ENCODE assay signal across 8 cellular contexts in genomic region chr10:102229810-102230263, GRCh38. TPM values are rescaled to one million over a fixed set of nuclear protein-coding genes. Genes with fewer than 3 reads are reported as not detected.
A peak's percentile ranks its signal among the peaks of the same experiment; 100 is the strongest.
DNase-seq lines count a peak whose midpoint lies in the region; ATAC-seq and TF ChIP-seq lines count a peak whose summit lies in the region.

No MANE protein-coding gene starts in this region.

- CTCF ChIA-PET in activated CD8-positive, alpha-beta T cell treated with anti-CD3 and anti-CD28 coated beads, Interleukin-2, amount 10 ng/mL, durations not matched to agents 7 days and 5 days (lab: Charles Lee), result interaction anchor here (0.7 to 23.0 kb wide), 57 partner anchors 10 to 514 kb away, joined by 3 to 742 read pairs (median 7); partner anchors contain the start of genes ACTR1A, C10orf95, CUEDC2 and FBXL15

- intact Hi-C loops in lower lobe of right lung (cut with DNase I), result loop anchor here (5.0 kb wide), 1 partner anchor 122 kb away; no protein-coding TSS in a partner anchor

- H3K36me3 Mint-ChIP-seq in activated CD8-positive, alpha-beta T cell treated with anti-CD3 and anti-CD28 coated beads, Interleukin-2, amount 10 ng/mL, durations not matched to agents 7 days and 5 days (ENCODE audit: low read depth), result no peaks in the 10 kb centered on the region

- H3K27ac ChIP-seq in lower lobe of right lung, result no peak overlapping the region

- TF ChIP-seq CTCF in lower lobe of right lung (IDR thresholded peaks at IDR 0.05), result peak; percentile 97

- H3K4me1 Mint-ChIP-seq in activated CD8-positive, alpha-beta T cell treated with anti-CD3 and anti-CD28 coated beads, Interleukin-2, amount 10 ng/mL, durations not matched to agents 7 days and 5 days (ENCODE audit: low read depth), result peaks cover 33% of the 10 kb centered on the region

- H3K27me3 ChIP-seq in lower lobe of right lung (ENCODE audit: low read depth), result peaks cover 31% of the 10 kb centered on the region

- POLR2A ChIA-PET in activated CD8-positive, alpha-beta T cell treated with anti-CD3 and anti-CD28 coated beads, Interleukin-2, amount 10 ng/mL, durations not matched to agents 7 days and 5 days (lab: Charles Lee), result interaction anchor here (0.6 to 1.4 kb wide), 2 partner anchors 16 to 513 kb away, joined by 3 to 6 read pairs; partner anchors contain the start of gene GBF1

- peak overlapping the region; percentile 67 for H3K4me3 Mint-ChIP-seq in activated CD8-positive, alpha-beta T cell treated with anti-CD3 and anti-CD28 coated beads, Interleukin-2, amount 10 ng/mL, durations not matched to agents 7 days and 5 days

- H3K36me3 ChIP-seq in lower lobe of right lung, result no peaks in the 10 kb centered on the region

- peak; percentile 36 for ATAC-seq in HG03175 (IDR thresholded peaks at IDR 0.05; ENCODE audit: unreplicated experiment)
- peak; percentile 52 for ATAC-seq in activated CD8-positive, alpha-beta T cell treated with anti-CD3 and anti-CD28 coated beads, Interleukin-2, amount 10 ng/mL, durations not matched to agents 7 days and 5 days
- ATAC-seq in lower lobe of right lung, result peak; percentile 73 to 78
- no peak for ATAC-seq in HG02571 (IDR thresholded peaks at IDR 0.05; ENCODE audit: unreplicated experiment)

- H3K27me3 Mint-ChIP-seq in activated CD8-positive, alpha-beta T cell treated with anti-CD3 and anti-CD28 coated beads, Interleukin-2, amount 10 ng/mL, durations not matched to agents 7 days and 5 days (ENCODE audit: low read depth), result peaks cover 56% of the 10 kb centered on the region

- H3K9me3 Mint-ChIP-seq in activated CD8-positive, alpha-beta T cell treated with anti-CD3 and anti-CD28 coated beads, Interleukin-2, amount 10 ng/mL, durations not matched to agents 7 days and 5 days (ENCODE audit: insufficient read depth), result no peaks in the 10 kb centered on the region

- H3K27ac Mint-ChIP-seq in activated CD8-positive, alpha-beta T cell treated with anti-CD3 and anti-CD28 coated beads, Interleukin-2, amount 10 ng/mL, durations not matched to agents 7 days and 5 days, result no peak overlapping the region

- DNase-seq in COR-L47 (lab: John Stamatoyannopoulos, UW), result peak; percentile 42
- peak; percentile 34 for DNase-seq in NCI-H82 treated with DMSO at 0.1 percent for 48 hours (lab: John Stamatoyannopoulos, UW; ENCODE audit: unreplicated experiment)
- DNase-seq in activated CD8-positive, alpha-beta T cell treated with anti-CD3 and anti-CD28 coated beads, Interleukin-2, amount 10 ng/mL, durations not matched to agents 7 days and 5 days, result peak; percentile 90
- peak; percentile 90 for DNase-seq in ecto neural progenitor cell (ENCODE audit: low spot score)
- DNase-seq in lower lobe of right lung, result peak; percentile 91
- DNase-seq in stimulated activated CD4-positive, alpha-beta T cell treated with anti-CD3 and anti-CD28 coated beads, Interleukin-4, amount 100 ng/mL, for 48 hours (ENCODE audit: low read depth in 2 of 2), result peak; percentile 84 to 85

- H3K4me1 ChIP-seq in lower lobe of right lung, result peaks cover 47% of the 10 kb centered on the region

- H3K4me3 ChIP-seq in lower lobe of right lung, result peak overlapping the region; percentile 61

- no peaks in the 10 kb centered on the region for H3K9me3 ChIP-seq in lower lobe of right lung

RNA-seq across cellular contexts. Expression of gene ELOVL3, which starts 3.7 kb away (rescaled TPM):
- total RNA-seq in activated CD8-positive, alpha-beta T cell treated with anti-CD3 and anti-CD28 coated beads, Interleukin-2, amount 10 ng/mL, durations not matched to agents 7 days and 5 days, result not detected
- 0.92 TPM for total RNA-seq in lower lobe of right lung

RNA-seq across cellular contexts. Expression of gene PITX3, which starts 11.5 kb away (rescaled TPM):
- total RNA-seq in activated CD8-positive, alpha-beta T cell treated with anti-CD3 and anti-CD28 coated beads, Interleukin-2, amount 10 ng/mL, durations not matched to agents 7 days and 5 days, result not detected
- total RNA-seq in lower lobe of right lung, result not detected

RNA-seq across cellular contexts. Expression of gene GBF1, which starts 15.5 kb away (rescaled TPM):
- total RNA-seq in activated CD8-positive, alpha-beta T cell treated with anti-CD3 and anti-CD28 coated beads, Interleukin-2, amount 10 ng/mL, durations not matched to agents 7 days and 5 days, result 10 to 100 TPM; 39.8 to 42.9 TPM
- total RNA-seq in lower lobe of right lung, result 40.3 TPM

Comparison
In these comparisons a context has a peak if more than half of its experiments do, and no peak if none do; other contexts are left out.
1. DNase-seq: peak in every context shown above with its lines; median percentile 91 in lower lobe of right lung; 90 in activated CD8-positive, alpha-beta T cell treated with anti-CD3 and anti-CD28 coated beads, Interleukin-2, amount 10 ng/mL, durations not matched to agents 7 days and 5 days; 90 in ecto neural progenitor cell; 84 in stimulated activated CD4-positive, alpha-beta T cell treated with anti-CD3 and anti-CD28 coated beads, Interleukin-4, amount 100 ng/mL, for 48 hours; 42 in COR-L47; 34 in NCI-H82 treated with DMSO at 0.1 percent for 48 hours.